In the genomic region with DNA sequence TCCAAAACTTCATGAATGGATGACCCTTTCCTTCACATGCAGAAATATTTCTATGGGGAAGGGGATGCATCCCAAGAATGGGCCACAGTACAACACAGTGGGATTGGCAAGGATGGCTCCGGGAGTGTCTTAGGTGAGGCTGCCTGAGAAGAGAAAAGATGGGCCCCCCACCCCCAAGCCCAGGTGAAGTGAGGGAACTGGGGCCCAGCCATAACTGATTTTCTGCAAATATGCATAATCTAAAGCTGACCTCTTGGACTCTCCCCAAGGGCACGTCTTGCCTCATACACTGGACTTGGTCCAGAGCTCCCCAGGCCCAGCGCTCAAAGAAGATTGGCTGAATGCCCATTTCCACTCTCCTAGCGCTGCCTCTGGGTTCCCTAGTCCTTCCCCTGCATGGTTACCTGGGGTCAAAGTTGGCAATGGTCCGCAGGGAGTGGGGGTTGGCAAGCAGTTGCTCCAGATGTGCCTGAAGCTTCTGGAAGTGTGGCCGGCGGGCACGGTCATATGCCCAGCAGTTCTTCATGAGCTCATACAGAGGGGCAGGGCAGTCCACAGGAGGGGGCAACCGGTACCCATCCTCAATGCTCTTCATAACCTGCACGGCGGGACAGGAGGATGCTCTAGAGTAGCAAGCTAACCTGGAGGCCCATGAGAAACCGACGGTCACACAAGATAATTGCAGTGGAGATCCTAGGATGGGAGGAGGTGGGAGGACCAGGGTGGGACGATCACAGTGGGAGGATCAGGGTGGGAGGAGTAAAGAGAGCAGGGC, we compare ENCODE assay signal across 13 cellular contexts. TPM values are rescaled to one million over a fixed set of nuclear protein-coding genes. Genes with fewer than 3 reads are reported as not detected.
DNase-seq lines count a peak whose midpoint lies in the region; ATAC-seq and TF ChIP-seq lines count a peak whose summit lies in the region.
"Had no signal": no experiment of that assay in that cellular context is flagged by ENCODE, and none has a peak within 500 bp of the region (broad histone marks: within the 10 kb centered on the region; RNA-seq: fewer than 3 reads in every experiment).

No MANE protein-coding gene starts in this region.

- peaks cover 26 to 56% of the 10 kb centered on the region in 2 donors for H3K4me1 ChIP-seq in ascending aorta

- peaks cover 28 to 34% of the 10 kb centered on the region in 2 donors for H3K36me3 ChIP-seq in ascending aorta
- H3K36me3 ChIP-seq: colonic mucosa had no signal

- DNase-seq in activated CD8-positive, alpha-beta T cell treated with anti-CD3 and anti-CD28 coated beads, Interleukin-2, amount 10 ng/mL, durations not matched to agents 7 days and 5 days, result no peak
- no peak for DNase-seq in activated CD8-positive, alpha-beta T cell treated with anti-CD3 and anti-CD28 coated beads for 36 hours
- DNase-seq in ascending aorta (ENCODE audit: low spot score in 2 of 2), result peak in 1 of 2 donors; percentile 69
- DNase-seq in iris pigment epithelial cell (ENCODE audit: low read depth), result peak; percentile 65
- no peak for DNase-seq in stimulated activated effector memory CD8-positive, alpha-beta T cell treated with anti-CD3 and anti-CD28 coated beads, Interleukin-12 subunit alpha, Interleukin-12 subunit beta, amount 100 ng/mL, for 72 hours (ENCODE audit: low spot score in 2 of 2)
- no peak for DNase-seq in stimulated activated naive B cell treated with anti-CD40 and anti-IgM and Interleukin-4, amounts not matched to agents 10 μg/mL and 1 μg/mL and 100 μg/mL, for 72 hours
- no peak for DNase-seq in Calu3
- DNase-seq: activated CD4-positive, alpha-beta T cell treated with anti-CD3 and anti-CD28 coated beads for 1 hour; colonic mucosa; DMS153; mammary epithelial cell; NCI-H1694 had no signal

- no peak overlapping the region for H3K4me3 Mint-ChIP-seq in activated CD8-positive, alpha-beta T cell treated with anti-CD3 and anti-CD28 coated beads, Interleukin-2, amount 10 ng/mL, durations not matched to agents 7 days and 5 days
- H3K4me3 Mint-ChIP-seq in activated CD8-positive, alpha-beta T cell treated with anti-CD3 and anti-CD28 coated beads for 36 hours, result no peak overlapping the region
- no peak overlapping the region for H3K4me3 Mint-ChIP-seq in stimulated activated effector memory CD8-positive, alpha-beta T cell treated with anti-CD3 and anti-CD28 coated beads, Interleukin-12 subunit alpha, Interleukin-12 subunit beta, amount 100 ng/mL, for 72 hours
- H3K4me3 Mint-ChIP-seq in stimulated activated naive B cell treated with anti-CD40 and anti-IgM and Interleukin-4, amounts not matched to agents 10 μg/mL and 1 μg/mL and 100 μg/mL, for 72 hours, result no peak overlapping the region
- H3K4me3 Mint-ChIP-seq in Calu3 (ENCODE audit: low read depth, unreplicated experiment), result no peak overlapping the region

- no peak overlapping the region for H3K4me3 ChIP-seq in ascending aorta
- H3K4me3 ChIP-seq: colonic mucosa had no signal

- no peaks in the 10 kb centered on the region for H3K9me3 Mint-ChIP-seq in activated CD8-positive, alpha-beta T cell treated with anti-CD3 and anti-CD28 coated beads, Interleukin-2, amount 10 ng/mL, durations not matched to agents 7 days and 5 days (ENCODE audit: insufficient read depth)
- no peaks in the 10 kb centered on the region for H3K9me3 Mint-ChIP-seq in activated CD8-positive, alpha-beta T cell treated with anti-CD3 and anti-CD28 coated beads for 36 hours
- H3K9me3 Mint-ChIP-seq in stimulated activated effector memory CD8-positive, alpha-beta T cell treated with anti-CD3 and anti-CD28 coated beads, Interleukin-12 subunit alpha, Interleukin-12 subunit beta, amount 100 ng/mL, for 72 hours, result no peaks in the 10 kb centered on the region
- H3K9me3 Mint-ChIP-seq in stimulated activated naive B cell treated with anti-CD40 and anti-IgM and Interleukin-4, amounts not matched to agents 10 μg/mL and 1 μg/mL and 100 μg/mL, for 72 hours, result no peaks in the 10 kb centered on the region
- no peaks in the 10 kb centered on the region for H3K9me3 Mint-ChIP-seq in Calu3 (ENCODE audit: low read depth, unreplicated experiment)

- no peaks in the 10 kb centered on the region for H3K9me3 ChIP-seq in ascending aorta
- H3K9me3 ChIP-seq: colonic mucosa had no signal

- TF ChIP-seq CTCF in activated CD8-positive, alpha-beta T cell treated with anti-CD3 and anti-CD28 coated beads for 36 hours (IDR thresholded peaks at IDR 0.05), result no peak
- TF ChIP-seq CTCF in ascending aorta (IDR thresholded peaks at IDR 0.05) (no peak), Calu3 (IDR thresholded peaks at IDR 0.05; ENCODE audit: unreplicated experiment) (no peak)

- H3K27ac Mint-ChIP-seq in activated CD8-positive, alpha-beta T cell treated with anti-CD3 and anti-CD28 coated beads, Interleukin-2, amount 10 ng/mL, durations not matched to agents 7 days and 5 days, result peak overlapping the region; percentile 34
- no peak overlapping the region for H3K27ac Mint-ChIP-seq in activated CD8-positive, alpha-beta T cell treated with anti-CD3 and anti-CD28 coated beads for 36 hours
- H3K27ac Mint-ChIP-seq in stimulated activated effector memory CD8-positive, alpha-beta T cell treated with anti-CD3 and anti-CD28 coated beads, Interleukin-12 subunit alpha, Interleukin-12 subunit beta, amount 100 ng/mL, for 72 hours, result peak overlapping the region; percentile 66
- H3K27ac Mint-ChIP-seq in stimulated activated naive B cell treated with anti-CD40 and anti-IgM and Interleukin-4, amounts not matched to agents 10 μg/mL and 1 μg/mL and 100 μg/mL, for 72 hours, result no peak overlapping the region
- no peak overlapping the region for H3K27ac Mint-ChIP-seq in Calu3 (ENCODE audit: unreplicated experiment)

- CTCF ChIA-PET in activated CD8-positive, alpha-beta T cell treated with anti-CD3 and anti-CD28 coated beads, Interleukin-2, amount 10 ng/mL, durations not matched to agents 7 days and 5 days (lab: Charles Lee), result interaction anchor here (1.0 to 1.7 kb wide), 2 partner anchors 14 to 22 kb away, joined by 3 to 7 read pairs; no protein-coding TSS in a partner anchor
- CTCF ChIA-PET in activated CD8-positive, alpha-beta T cell treated with anti-CD3 and anti-CD28 coated beads for 36 hours (lab: Charles Lee), result interaction anchor here (0.7 to 3.7 kb wide), 8 partner anchors 9 to 153 kb away, joined by 3 to 9 read pairs (median 4); partner anchors contain the start of gene EPHA1
- CTCF ChIA-PET in Calu3 (lab: Charles Lee), result interaction anchor here (1.1 to 1.2 kb wide), 2 partner anchors 8 to 13 kb away, joined by 3 to 5 read pairs; no protein-coding TSS in a partner anchor

- no peaks in the 10 kb centered on the region for H3K27me3 Mint-ChIP-seq in activated CD8-positive, alpha-beta T cell treated with anti-CD3 and anti-CD28 coated beads, Interleukin-2, amount 10 ng/mL, durations not matched to agents 7 days and 5 days (ENCODE audit: low read depth)
- no peaks in the 10 kb centered on the region for H3K27me3 Mint-ChIP-seq in activated CD8-positive, alpha-beta T cell treated with anti-CD3 and anti-CD28 coated beads for 36 hours
- peaks cover 6 to 13% of the 10 kb centered on the region in 2 donors for H3K27me3 Mint-ChIP-seq in stimulated activated naive B cell treated with anti-CD40 and anti-IgM and Interleukin-4, amounts not matched to agents 10 μg/mL and 1 μg/mL and 100 μg/mL, for 72 hours
- no peaks in the 10 kb centered on the region for H3K27me3 Mint-ChIP-seq in Calu3 (ENCODE audit: unreplicated experiment)

- ATAC-seq in activated CD8-positive, alpha-beta T cell treated with anti-CD3 and anti-CD28 coated beads, Interleukin-2, amount 10 ng/mL, durations not matched to agents 7 days and 5 days, result no peak
- ATAC-seq in activated CD8-positive, alpha-beta T cell treated with anti-CD3 and anti-CD28 coated beads for 36 hours, result no peak
- no peak for ATAC-seq in stimulated activated effector memory CD8-positive, alpha-beta T cell treated with anti-CD3 and anti-CD28 coated beads, Interleukin-12 subunit alpha, Interleukin-12 subunit beta, amount 100 ng/mL, for 72 hours
- ATAC-seq in HG02973 (IDR thresholded peaks at IDR 0.05; ENCODE audit: unreplicated experiment), result no peak
- ATAC-seq in stimulated activated naive B cell treated with anti-CD40 and anti-IgM and Interleukin-4, amounts not matched to agents 10 μg/mL and 1 μg/mL and 100 μg/mL, for 72 hours (replicated peaks), result no peak

- peaks cover 57% of the 10 kb centered on the region for H3K36me3 Mint-ChIP-seq in activated CD8-positive, alpha-beta T cell treated with anti-CD3 and anti-CD28 coated beads, Interleukin-2, amount 10 ng/mL, durations not matched to agents 7 days and 5 days (ENCODE audit: low read depth)
- peaks cover 18% of the 10 kb centered on the region for H3K36me3 Mint-ChIP-seq in activated CD8-positive, alpha-beta T cell treated with anti-CD3 and anti-CD28 coated beads for 36 hours (ENCODE audit: low read depth)
- H3K36me3 Mint-ChIP-seq in stimulated activated effector memory CD8-positive, alpha-beta T cell treated with anti-CD3 and anti-CD28 coated beads, Interleukin-12 subunit alpha, Interleukin-12 subunit beta, amount 100 ng/mL, for 72 hours, result peaks cover 38% of the 10 kb centered on the region
- peaks cover 31 to 43% of the 10 kb centered on the region in 2 donors for H3K36me3 Mint-ChIP-seq in stimulated activated naive B cell treated with anti-CD40 and anti-IgM and Interleukin-4, amounts not matched to agents 10 μg/mL and 1 μg/mL and 100 μg/mL, for 72 hours
- H3K36me3 Mint-ChIP-seq in Calu3 (ENCODE audit: insufficient read depth, unreplicated experiment), result peaks cover 56% of the 10 kb centered on the region

- peak overlapping the region; percentile 97 to 99 for H3K27ac ChIP-seq in ascending aorta
- H3K27ac ChIP-seq: colonic mucosa had no signal

- POLR2A ChIA-PET in activated CD8-positive, alpha-beta T cell treated with anti-CD3 and anti-CD28 coated beads, Interleukin-2, amount 10 ng/mL, durations not matched to agents 7 days and 5 days (lab: Charles Lee), result interaction anchor here (1.6 to 3.2 kb wide), 2 partner anchors 9 to 14 kb away, joined by 3 to 9 read pairs; no protein-coding TSS in a partner anchor
- POLR2A ChIA-PET in activated CD8-positive, alpha-beta T cell treated with anti-CD3 and anti-CD28 coated beads for 36 hours (lab: Charles Lee), result interaction anchor here (1.3 to 2.0 kb wide), 4 partner anchors 9 to 18 kb away, joined by 4 to 5 read pairs (median 5); partner anchors contain the start of gene EPHA1

- peaks cover 33% of the 10 kb centered on the region for H3K4me1 Mint-ChIP-seq in activated CD8-positive, alpha-beta T cell treated with anti-CD3 and anti-CD28 coated beads, Interleukin-2, amount 10 ng/mL, durations not matched to agents 7 days and 5 days (ENCODE audit: low read depth)
- H3K4me1 Mint-ChIP-seq in activated CD8-positive, alpha-beta T cell treated with anti-CD3 and anti-CD28 coated beads for 36 hours (ENCODE audit: low read depth), result peaks cover 18% of the 10 kb centered on the region
- peaks cover 34% of the 10 kb centered on the region for H3K4me1 Mint-ChIP-seq in stimulated activated effector memory CD8-positive, alpha-beta T cell treated with anti-CD3 and anti-CD28 coated beads, Interleukin-12 subunit alpha, Interleukin-12 subunit beta, amount 100 ng/mL, for 72 hours
- H3K4me1 Mint-ChIP-seq in stimulated activated naive B cell treated with anti-CD40 and anti-IgM and Interleukin-4, amounts not matched to agents 10 μg/mL and 1 μg/mL and 100 μg/mL, for 72 hours, result peaks cover 2 to 6% of the 10 kb centered on the region in 2 donors
- H3K4me1 Mint-ChIP-seq in Calu3 (ENCODE audit: low read depth, unreplicated experiment), result no peaks in the 10 kb centered on the region

- H3K27me3 ChIP-seq in ascending aorta, result no peaks in the 10 kb centered on the region
- H3K27me3 ChIP-seq: colonic mucosa had no signal

- intact Hi-C loops in activated CD8-positive, alpha-beta T cell treated with anti-CD3 and anti-CD28 coated beads for 36 hours (cut with micrococcal nuclease), result no loop called here
- intact Hi-C loops in ascending aorta (cut with DNase I) (loop anchor here (2.0 to 10.0 kb wide), 2 partner anchors 13 to 1441 kb away; partner anchors contain the start of gene TPK1), Calu3 (cut with micrococcal nuclease; ENCODE audit: unreplicated experiment) (no loop called here)

- no TSS peak for BruUV-seq in Calu3 (replicated peaks; lab: Mats Ljungman, UMichigan)

RNA-seq across cellular contexts. Expression of gene ZYX, which starts 12.3 kb away (rescaled TPM):
- total RNA-seq in activated CD8-positive, alpha-beta T cell treated with anti-CD3 and anti-CD28 coated beads, Interleukin-2, amount 10 ng/mL, durations not matched to agents 7 days and 5 days, result 100 to 1,000 TPM; 179 to 192 TPM
- 100 to 1,000 TPM; 111 to 120 TPM for total RNA-seq in activated CD8-positive, alpha-beta T cell treated with anti-CD3 and anti-CD28 coated beads for 36 hours
- total RNA-seq in ascending aorta (320 TPM), Calu3 (2022) (114 and 119 TPM in 2 replicates)

RNA-seq across cellular contexts. Expression of gene EPHA1, which starts 15.2 kb away (rescaled TPM):
- 10 to 100 TPM; 12.4 to 15.7 TPM for total RNA-seq in activated CD8-positive, alpha-beta T cell treated with anti-CD3 and anti-CD28 coated beads, Interleukin-2, amount 10 ng/mL, durations not matched to agents 7 days and 5 days
- 1 to 10 TPM; 2.4 to 2.8 TPM for total RNA-seq in activated CD8-positive, alpha-beta T cell treated with anti-CD3 and anti-CD28 coated beads for 36 hours
- not detected for total RNA-seq in ascending aorta
- 21.6 and 23.6 TPM in 2 replicates for total RNA-seq in Calu3 (2022)

RNA-seq across cellular contexts. Expression of gene FAM131B, which starts 30.9 kb away (rescaled TPM):
- total RNA-seq in activated CD8-positive, alpha-beta T cell treated with anti-CD3 and anti-CD28 coated beads, Interleukin-2, amount 10 ng/mL, durations not matched to agents 7 days and 5 days, result 1 to 10 TPM; 2.2 to 2.4 TPM
- 1 to 10 TPM; 2.7 to 2.9 TPM for total RNA-seq in activated CD8-positive, alpha-beta T cell treated with anti-CD3 and anti-CD28 coated beads for 36 hours
- total RNA-seq in ascending aorta (0.53 TPM), Calu3 (2022) (0.19 and 1.2 TPM in 2 replicates)

RNA-seq across cellular contexts. Expression of gene TAS2R60, which starts 49.8 kb away (rescaled TPM):
- total RNA-seq in activated CD8-positive, alpha-beta T cell treated with anti-CD3 and anti-CD28 coated beads, Interleukin-2, amount 10 ng/mL, durations not matched to agents 7 days and 5 days, result under 1 TPM; 0.26 to 0.29 TPM
- not detected for total RNA-seq in activated CD8-positive, alpha-beta T cell treated with anti-CD3 and anti-CD28 coated beads for 36 hours
- total RNA-seq in ascending aorta, result not detected
- not detected in 2 replicates for total RNA-seq in Calu3 (2022)
- total RNA-seq: colonic mucosa had no signal

Comparison
In these comparisons a context has a peak if more than half of its experiments do, and no peak if none do; other contexts are left out.
1. H3K27ac Mint-ChIP-seq: peak in activated CD8-positive, alpha-beta T cell treated with anti-CD3 and anti-CD28 coated beads, Interleukin-2, amount 10 ng/mL, durations not matched to agents 7 days and 5 days (single experiment) and stimulated activated effector memory CD8-positive, alpha-beta T cell treated with anti-CD3 and anti-CD28 coated beads, Interleukin-12 subunit alpha, Interleukin-12 subunit beta, amount 100 ng/mL, for 72 hours (single experiment); none in activated CD8-positive, alpha-beta T cell treated with anti-CD3 and anti-CD28 coated beads for 36 hours (single experiment), stimulated activated naive B cell treated with anti-CD40 and anti-IgM and Interleukin-4, amounts not matched to agents 10 μg/mL and 1 μg/mL and 100 μg/mL, for 72 hours (single experiment) and Calu3 (single experiment).